Comparison of ENCODE assay signal across 6 cellular contexts in genomic region chr2:242111954-242112353, GRCh38.
DNase-seq lines count a peak whose midpoint lies in the region; ATAC-seq, FAIRE-seq and TF ChIP-seq lines count a peak whose summit lies in the region.
"Not testable (repeated sequence)": the region's sequence is repeated elsewhere in the genome, so short reads cannot be mapped to it uniquely, and the experiment has no call there.

No MANE protein-coding gene starts in this region.

- TF ChIP-seq CTCF in VCaP (conservative IDR thresholded peaks at IDR 0.05); K562 (IDR thresholded peaks at IDR 0.05 in 2 of 3, conservative IDR thresholded peaks at IDR 0.05 in 1 of 3; ENCODE audit: insufficient read depth in 2 of 3, low read depth in 1 of 3, low read length in 3 of 3): not testable (repeated sequence)

- not testable (repeated sequence) for DNase-seq in activated CD4-positive, alpha-beta T cell treated with anti-CD3 and anti-CD28 coated beads for 36 hours; activated naive CD4-positive, alpha-beta T cell treated with anti-CD3 and anti-CD28 coated beads, Interleukin-2, amount 50 U/mL, for 72 hours (ENCODE audit: low spot score in 2 of 2); K562 (ENCODE audit: extremely low read depth in 1 of 4, low spot score in 3 of 4); stimulated activated effector memory CD8-positive, alpha-beta T cell treated with anti-CD3 and anti-CD28 coated beads, Interleukin-12 subunit alpha, Interleukin-12 subunit beta, amount 100 ng/mL, for 72 hours (ENCODE audit: low spot score in 2 of 2)

- H3K9me3 Mint-ChIP-seq in activated CD4-positive, alpha-beta T cell treated with anti-CD3 and anti-CD28 coated beads for 36 hours (ENCODE audit: low read depth); activated T-helper 17 cell treated with anti-CD3 and anti-CD28 coated beads, Interleukin-2, amount 50 U/mL, for 72 hours; activated naive CD4-positive, alpha-beta T cell treated with anti-CD3 and anti-CD28 coated beads, Interleukin-2, amount 50 U/mL, for 72 hours; stimulated activated effector memory CD8-positive, alpha-beta T cell treated with anti-CD3 and anti-CD28 coated beads, Interleukin-12 subunit alpha, Interleukin-12 subunit beta, amount 100 ng/mL, for 72 hours: not testable (repeated sequence)

- FAIRE-seq in K562 (lab: Jason Lieb, UNC): not testable (repeated sequence)

- in situ Hi-C loops in K562 (cut with MboI): not testable (repeated sequence)

- H3K27ac ChIP-seq in VCaP: peak overlapping the region; percentile 71
- H3K27ac ChIP-seq in K562 (ENCODE audit: extremely low read depth, low read depth, low read length): not testable (repeated sequence)

- POLR2A ChIA-PET in activated CD4-positive, alpha-beta T cell treated with anti-CD3 and anti-CD28 coated beads for 36 hours (lab: Charles Lee); K562 (lab: Yijun Ruan, JAX): not testable (repeated sequence)

- H3K79me2 ChIP-seq in K562 (ENCODE audit: control insufficient read depth, insufficient read depth, low read length): not testable (repeated sequence)

- not testable (repeated sequence) for TF ChIP-seq EP300 in K562 (IDR thresholded peaks at IDR 0.05; ENCODE audit: low read length)

- H2AFZ ChIP-seq in K562 (ENCODE audit: low read depth, low read length): not testable (repeated sequence)

- not testable (repeated sequence) for H3K36me3 ChIP-seq in K562 (ENCODE audit: control insufficient read depth, insufficient read depth, low read length)

- not testable (repeated sequence) for H3K4me3 ChIP-seq in K562

- not testable (repeated sequence) for BruUV-seq in K562 (replicated peaks; lab: Mats Ljungman, UMichigan)

- WGBS in K562 (ENCODE audit: insufficient coverage, low coverage, missing lambda C conversion rate): no CpG with 5 or more reads among the region's 4 CpGs

- peak; percentile 74 for ATAC-seq in activated CD4-positive, alpha-beta T cell treated with anti-CD3 and anti-CD28 coated beads for 36 hours
- peak; percentile 74 for ATAC-seq in activated T-helper 17 cell treated with anti-CD3 and anti-CD28 coated beads, Interleukin-2, amount 50 U/mL, for 72 hours (replicated peaks)
- ATAC-seq in activated naive CD4-positive, alpha-beta T cell treated with anti-CD3 and anti-CD28 coated beads, Interleukin-2, amount 50 U/mL, for 72 hours: peak; percentile 20 to 58
- ATAC-seq in K562: peak; percentile 94
- peak; percentile 57 for ATAC-seq in stimulated activated effector memory CD8-positive, alpha-beta T cell treated with anti-CD3 and anti-CD28 coated beads, Interleukin-12 subunit alpha, Interleukin-12 subunit beta, amount 100 ng/mL, for 72 hours

- H3K27me3 ChIP-seq in K562 (ENCODE audit: control insufficient read depth in 2 of 2, insufficient read depth in 2 of 2, low read length in 2 of 2): not testable (repeated sequence)

- H3K27me3 Mint-ChIP-seq in activated CD4-positive, alpha-beta T cell treated with anti-CD3 and anti-CD28 coated beads for 36 hours; activated T-helper 17 cell treated with anti-CD3 and anti-CD28 coated beads, Interleukin-2, amount 50 U/mL, for 72 hours: not testable (repeated sequence)

- not testable (repeated sequence) for TF ChIP-seq POLR2A in K562 (conservative IDR thresholded peaks at IDR 0.05)

- H3K4me3 Mint-ChIP-seq in activated CD4-positive, alpha-beta T cell treated with anti-CD3 and anti-CD28 coated beads for 36 hours; activated T-helper 17 cell treated with anti-CD3 and anti-CD28 coated beads, Interleukin-2, amount 50 U/mL, for 72 hours; stimulated activated effector memory CD8-positive, alpha-beta T cell treated with anti-CD3 and anti-CD28 coated beads, Interleukin-12 subunit alpha, Interleukin-12 subunit beta, amount 100 ng/mL, for 72 hours: not testable (repeated sequence)

- not testable (repeated sequence) for H3K9me1 ChIP-seq in K562 (ENCODE audit: control insufficient read depth, insufficient read depth, low read length)

- H3K27ac Mint-ChIP-seq in activated CD4-positive, alpha-beta T cell treated with anti-CD3 and anti-CD28 coated beads for 36 hours; activated T-helper 17 cell treated with anti-CD3 and anti-CD28 coated beads, Interleukin-2, amount 50 U/mL, for 72 hours; activated naive CD4-positive, alpha-beta T cell treated with anti-CD3 and anti-CD28 coated beads, Interleukin-2, amount 50 U/mL, for 72 hours; stimulated activated effector memory CD8-positive, alpha-beta T cell treated with anti-CD3 and anti-CD28 coated beads, Interleukin-12 subunit alpha, Interleukin-12 subunit beta, amount 100 ng/mL, for 72 hours: not testable (repeated sequence)

- CTCF ChIA-PET in activated CD4-positive, alpha-beta T cell treated with anti-CD3 and anti-CD28 coated beads for 36 hours (lab: Charles Lee); K562 (lab: Yijun Ruan, JAX; ENCODE audit: low intra/inter-chr PET ratio): not testable (repeated sequence)

- not testable (repeated sequence) for TF ChIP-seq RAD21 in K562 (CRISPR knock-in tag; conservative IDR thresholded peaks at IDR 0.05 in 1 of 2, IDR thresholded peaks at IDR 0.05 in 1 of 2)

- intact Hi-C loops in activated CD4-positive, alpha-beta T cell treated with anti-CD3 and anti-CD28 coated beads for 36 hours (cut with DNase I, micrococcal nuclease); K562 (cut with micrococcal nuclease): not testable (repeated sequence)

- H3K4me2 ChIP-seq in K562 (ENCODE audit: insufficient read depth, low read length): not testable (repeated sequence)

- not testable (repeated sequence) for H3K4me1 Mint-ChIP-seq in activated CD4-positive, alpha-beta T cell treated with anti-CD3 and anti-CD28 coated beads for 36 hours; activated T-helper 17 cell treated with anti-CD3 and anti-CD28 coated beads, Interleukin-2, amount 50 U/mL, for 72 hours; stimulated activated effector memory CD8-positive, alpha-beta T cell treated with anti-CD3 and anti-CD28 coated beads, Interleukin-12 subunit alpha, Interleukin-12 subunit beta, amount 100 ng/mL, for 72 hours

- not testable (repeated sequence) for H3K9me3 ChIP-seq in K562 (replicated peaks; ENCODE audit: control insufficient read depth, insufficient read depth, low read depth, low read length)

- not testable (repeated sequence) for H4K20me1 ChIP-seq in K562 (replicated peaks; ENCODE audit: control insufficient read depth, insufficient read depth, low read length)

- not testable (repeated sequence) for H3K36me3 Mint-ChIP-seq in activated CD4-positive, alpha-beta T cell treated with anti-CD3 and anti-CD28 coated beads for 36 hours (ENCODE audit: low read depth); activated T-helper 17 cell treated with anti-CD3 and anti-CD28 coated beads, Interleukin-2, amount 50 U/mL, for 72 hours (ENCODE audit: low read depth); activated naive CD4-positive, alpha-beta T cell treated with anti-CD3 and anti-CD28 coated beads, Interleukin-2, amount 50 U/mL, for 72 hours; stimulated activated effector memory CD8-positive, alpha-beta T cell treated with anti-CD3 and anti-CD28 coated beads, Interleukin-12 subunit alpha, Interleukin-12 subunit beta, amount 100 ng/mL, for 72 hours

- H3K4me1 ChIP-seq in K562 (replicated peaks in 1 of 2; ENCODE audit: control insufficient read depth in 2 of 2, insufficient read depth in 2 of 2, low read length in 2 of 2): not testable (repeated sequence)

- not testable (repeated sequence) for H3K9ac ChIP-seq in K562 (ENCODE audit: insufficient read depth in 1 of 2, low read depth in 2 of 2, low read length in 2 of 2)

TF ChIP-seq in K562, 482 proteins besides CTCF, POLR2A, EP300 and RAD21:
- TF ChIP-seq ZNF175 (CRISPR knock-in tag; IDR thresholded peaks at IDR 0.05; ENCODE audit: low read depth): peak; percentile 74
- peak; percentile 55 for TF ChIP-seq NFE2 (IDR thresholded peaks at IDR 0.05; ENCODE audit: low read depth)
- TF ChIP-seq ZNF146 (CRISPR knock-in tag; IDR thresholded peaks at IDR 0.05; ENCODE audit: unreplicated experiment): peak; percentile 64

Comparison
In these comparisons a context has a peak if more than half of its experiments do, and no peak if none do; other contexts are left out.
1. ATAC-seq: peak in every context shown above with its lines; median percentile 94 in K562; 74 in activated CD4-positive, alpha-beta T cell treated with anti-CD3 and anti-CD28 coated beads for 36 hours; 74 in activated T-helper 17 cell treated with anti-CD3 and anti-CD28 coated beads, Interleukin-2, amount 50 U/mL, for 72 hours; 57 in stimulated activated effector memory CD8-positive, alpha-beta T cell treated with anti-CD3 and anti-CD28 coated beads, Interleukin-12 subunit alpha, Interleukin-12 subunit beta, amount 100 ng/mL, for 72 hours; 39 in activated naive CD4-positive, alpha-beta T cell treated with anti-CD3 and anti-CD28 coated beads, Interleukin-2, amount 50 U/mL, for 72 hours.